Comparison of ENCODE assay signal across 8 cellular contexts in the genomic region with DNA sequence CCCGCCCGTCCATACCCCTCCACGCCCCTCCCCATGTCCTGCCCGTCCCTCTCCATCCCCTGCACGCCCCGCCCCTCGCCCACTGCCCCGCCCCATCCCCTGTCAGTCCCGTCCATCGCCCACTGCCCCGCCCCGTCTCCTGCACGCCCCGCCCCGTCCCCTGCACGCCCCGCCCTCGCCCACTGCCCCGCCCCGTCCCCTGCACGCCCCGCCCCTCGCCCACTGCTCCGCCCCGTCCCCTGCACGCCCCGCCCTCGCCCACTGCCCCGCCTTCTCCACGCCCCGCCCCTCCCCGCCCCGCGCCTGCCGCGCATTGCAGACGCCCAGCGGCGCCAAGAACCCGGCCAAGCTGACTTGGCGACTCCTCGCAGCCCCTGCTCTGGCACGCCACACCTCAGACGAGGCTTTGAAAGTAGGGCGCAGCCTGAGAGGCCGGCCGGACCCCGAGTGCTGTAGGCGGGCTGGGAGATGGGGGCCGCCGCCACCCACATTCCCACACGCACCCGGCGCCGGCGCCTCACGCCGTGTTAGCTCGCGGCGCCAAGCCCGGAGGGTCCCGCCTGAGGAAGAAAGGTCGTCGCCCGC. TPM values are rescaled to one million over a fixed set of nuclear protein-coding genes. Genes with fewer than 3 reads are reported as not detected.
DNase-seq lines count a peak whose midpoint lies in the region; ATAC-seq and TF ChIP-seq lines count a peak whose summit lies in the region.

A gene (plus strand): TSS at position 316 of the 585 bp plus-strand sequence. CDS start 2,410 bp downstream, outside the sequence.

- H3K27ac ChIP-seq in left ventricle myocardium inferior (replicated peaks) (peak within 1 kb of the TSS; percentile 33), upper lobe of left lung (peak within 1 kb of the TSS; percentile 28 to 81 (median 71))

- H3K4me3 Mint-ChIP-seq in progenitor cell of endocrine pancreas (ENCODE audit: low read depth): peak within 1 kb of the TSS; percentile 81

- H3K27me3 Mint-ChIP-seq in progenitor cell of endocrine pancreas: peaks cover 42% of the 10 kb centered on the region

- H3K27me3 ChIP-seq in left ventricle myocardium inferior (ENCODE audit: low read depth): peaks cover 47% of the 10 kb centered on the region
- peaks cover 0 to 15% (median 2%) of the 10 kb centered on the region in 4 donors for H3K27me3 ChIP-seq in upper lobe of left lung

- H3K9me3 ChIP-seq in left ventricle myocardium inferior (replicated peaks) (peaks cover 17% of the 10 kb centered on the region), upper lobe of left lung (no peaks in the 10 kb centered on the region)

- peak within 1 kb of the TSS; percentile 76 for H3K4me3 ChIP-seq in left ventricle myocardium inferior
- H3K4me3 ChIP-seq in upper lobe of left lung: peak within 1 kb of the TSS; percentile 69 to 81 (median 78)

- DNase-seq in COLO829 (ENCODE audit: low spot score): peak; percentile 98
- DNase-seq in T-helper 2 cell: peak; percentile 48 to 79 (median 74)
- peak; percentile 61 for DNase-seq in amniotic stem cell (lab: John Stamatoyannopoulos, UW)
- peak; percentile 77 for DNase-seq in left ventricle myocardium inferior
- DNase-seq in progenitor cell of endocrine pancreas (ENCODE audit: low spot score, unreplicated experiment): peak; percentile 77
- DNase-seq in upper lobe of left lung: peak; percentile 84 to 95
- DNase-seq in middle frontal gyrus (ENCODE audit: extremely low spot score, low spot score): no peak

- H3K9me3 Mint-ChIP-seq in progenitor cell of endocrine pancreas (ENCODE audit: low read depth): no peaks in the 10 kb centered on the region

- TF ChIP-seq EP300 in upper lobe of left lung (IDR thresholded peaks at IDR 0.05): no peak

- no peaks in the 10 kb centered on the region for H3K36me3 ChIP-seq in left ventricle myocardium inferior
- no peaks in the 10 kb centered on the region for H3K36me3 ChIP-seq in upper lobe of left lung

- H3K36me3 Mint-ChIP-seq in progenitor cell of endocrine pancreas (ENCODE audit: insufficient read depth): no peaks in the 10 kb centered on the region

- TF ChIP-seq POLR2A in upper lobe of left lung (IDR thresholded peaks at IDR 0.05): peak in 1 of 4 donors; percentile 19

- 0% methylated on average over 1 to 2 of the region's 66 CpGs for WGBS in upper lobe of left lung, 2 donors

- TF ChIP-seq CTCF in left ventricle myocardium inferior (IDR thresholded peaks at IDR 0.05; ENCODE audit: borderline replicate concordance) (no peak), progenitor cell of endocrine pancreas (IDR thresholded peaks at IDR 0.05; ENCODE audit: unreplicated experiment) (no peak), upper lobe of left lung (IDR thresholded peaks at IDR 0.05) (no peak)

- ATAC-seq in HG03521 (IDR thresholded peaks at IDR 0.05; ENCODE audit: unreplicated experiment): peak; percentile 49
- peak; percentile 94 to 96 for ATAC-seq in upper lobe of left lung (ENCODE audit: low FRiP score in 2 of 2)

- intact Hi-C loops in left ventricle myocardium inferior (cut with micrococcal nuclease): no loop called here

- H3K4me1 ChIP-seq in left ventricle myocardium inferior: peaks cover 19% of the 10 kb centered on the region
- H3K4me1 ChIP-seq in upper lobe of left lung: peaks cover 7 to 22% (median 12%) of the 10 kb centered on the region in 4 donors

- no peaks in the 10 kb centered on the region for H3K4me1 Mint-ChIP-seq in progenitor cell of endocrine pancreas (ENCODE audit: low read depth)

- peak within 1 kb of the TSS; percentile 78 for H3K27ac Mint-ChIP-seq in progenitor cell of endocrine pancreas

RNA-seq across cellular contexts. Expression of the gene that starts here (rescaled TPM):
- not detected for total RNA-seq in left ventricle myocardium inferior
- not detected in 2 replicates for total RNA-seq in progenitor cell of endocrine pancreas
- total RNA-seq in upper lobe of left lung: not detected

Comparison
In these comparisons a context has a peak if more than half of its experiments do, and no peak if none do; other contexts are left out.
1. Peak in DNase-seq, H3K4me3 ChIP-seq and H3K27ac ChIP-seq in left ventricle myocardium inferior; RNA of the gene not detected or under 1 TPM.
2. Peak in DNase-seq in progenitor cell of endocrine pancreas; RNA of the gene not detected or under 1 TPM.
3. Peak in DNase-seq, ATAC-seq, H3K4me3 ChIP-seq and H3K27ac ChIP-seq in upper lobe of left lung; RNA of the gene not detected or under 1 TPM.